ENCODE assay signal across 22 cellular contexts in the genomic region with DNA sequence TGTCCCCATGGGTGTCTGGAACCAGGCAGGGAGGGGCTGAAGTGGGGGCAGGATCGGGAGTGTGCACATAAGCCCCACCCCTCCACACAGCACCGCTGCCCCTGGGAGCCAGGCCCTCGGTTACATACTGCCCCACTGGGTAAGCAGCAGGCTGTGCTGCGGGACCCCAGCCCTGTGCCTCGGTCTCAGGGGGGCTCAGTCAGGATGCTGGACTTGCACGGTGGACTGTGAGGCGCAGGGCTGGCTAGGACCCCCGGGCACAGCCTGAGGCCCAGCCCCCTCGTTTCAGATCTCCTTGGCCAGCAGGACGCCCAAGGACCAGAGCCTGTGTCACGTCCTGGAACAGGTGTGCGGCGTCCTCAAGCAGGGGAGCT. TPM values are rescaled to one million over a fixed set of nuclear protein-coding genes. Genes with fewer than 3 reads are reported as not detected.
DNase-seq lines count a peak whose midpoint lies in the region; ATAC-seq, FAIRE-seq and TF ChIP-seq lines count a peak whose summit lies in the region.
"Had no signal": no experiment of that assay in that cellular context is flagged by ENCODE, and none has a peak within 500 bp of the region (broad histone marks: within the 10 kb centered on the region; RNA-seq: fewer than 3 reads in every experiment).

No MANE protein-coding gene starts in this region.

- no peak for ATAC-seq in activated naive CD8-positive, alpha-beta T cell treated with anti-CD3 and anti-CD28 coated beads, Interleukin-2, amount 10 ng/mL, durations not matched to agents 7 days and 5 days (ENCODE audit: low read depth)
- no peak; the same call in 2 of the 3 replicates for ATAC-seq in HepG2

- no TSS peak for BruUV-seq in HepG2 (replicated peaks; lab: Mats Ljungman, UMichigan)

- no peak for FAIRE-seq in HepG2 (lab: Jason Lieb, UNC)
- FAIRE-seq: A204.1 had no signal

- no peak overlapping the region for H2AFZ ChIP-seq in HepG2 (ENCODE audit: low read length)

- TF ChIP-seq RAD21 in HepG2 (CRISPR knock-in tag; IDR thresholded peaks at IDR 0.05), result no peak

- intact Hi-C loops in HepG2 (cut with micrococcal nuclease; ENCODE audit: unreplicated experiment), result no loop called here

- H3K36me3 ChIP-seq in HepG2 (replicated peaks in 1 of 2; ENCODE audit: control insufficient read depth in 1 of 2, insufficient read depth in 2 of 2, low read length in 2 of 2), result peaks cover 19 to 44% of the 10 kb centered on the region in 2 experiments; a peak in 4 of 5 replicates

- no peaks in the 10 kb centered on the region for H3K79me2 ChIP-seq in HepG2 (ENCODE audit: insufficient read depth, low read length)

- H3K27me3 ChIP-seq in HepG2 (ENCODE audit: control insufficient read depth in 1 of 2, insufficient read depth in 2 of 2, low read length in 2 of 2), result no peaks in the 10 kb centered on the region

- POLR2A ChIA-PET in activated naive CD8-positive, alpha-beta T cell treated with anti-CD3 and anti-CD28 coated beads, Interleukin-2, amount 10 ng/mL, durations not matched to agents 7 days and 5 days (lab: Charles Lee), result interaction anchor here (0.9 kb wide), 1 partner anchor 17 kb away, joined by 3 read pairs; no protein-coding TSS in a partner anchor
- POLR2A ChIA-PET in HepG2 (lab: Yijun Ruan, JAX), result interaction anchor here (1.1 to 3.2 kb wide), 3 partner anchors 16 to 28 kb away, joined by 3 to 11 read pairs (median 10); a partner anchor contains a TSS

- H3K36me3 Mint-ChIP-seq in activated naive CD8-positive, alpha-beta T cell treated with anti-CD3 and anti-CD28 coated beads, Interleukin-2, amount 10 ng/mL, durations not matched to agents 7 days and 5 days, result peaks cover 5% of the 10 kb centered on the region
- H3K36me3 Mint-ChIP-seq in activated naive CD8-positive, alpha-beta T cell treated with anti-CD3 and anti-CD28 coated beads for 36 hours, result no peaks in the 10 kb centered on the region

- H3K4me3 Mint-ChIP-seq in activated naive CD8-positive, alpha-beta T cell treated with anti-CD3 and anti-CD28 coated beads, Interleukin-2, amount 10 ng/mL, durations not matched to agents 7 days and 5 days, result no peak overlapping the region
- no peak overlapping the region for H3K4me3 Mint-ChIP-seq in activated naive CD8-positive, alpha-beta T cell treated with anti-CD3 and anti-CD28 coated beads for 36 hours
- H3K4me3 Mint-ChIP-seq: B cell; T-helper 2 cell treated with Interferon-gamma antibody and Interleukin-4, amounts not matched to agents 5 μg/mL and 100 μg/mL, for 36 hours had no signal

- in situ Hi-C loops in HepG2 (cut with HindIII; ENCODE audit: extremely low pct_ligation_motif_present, low pct_unique_long_range_greater_than_20kb), result no loop called here

- TF ChIP-seq POLR2A in HepG2 (IDR thresholded peaks at IDR 0.05; ENCODE audit: insufficient read depth in 1 of 2, low read depth in 2 of 2, low read length in 2 of 2), result peak in 1 of 2 experiments; percentile 45; a peak in 2 of 4 replicates

- no peaks in the 10 kb centered on the region for H4K20me1 ChIP-seq in HepG2 (ENCODE audit: insufficient read depth, low read length)

- CTCF ChIA-PET in HepG2 (lab: Yijun Ruan, JAX; ENCODE audit: low intra/inter-chr PET ratio, low total read pairs), result no interaction called here

- no peaks in the 10 kb centered on the region for H3K27me3 Mint-ChIP-seq in activated naive CD8-positive, alpha-beta T cell treated with anti-CD3 and anti-CD28 coated beads, Interleukin-2, amount 10 ng/mL, durations not matched to agents 7 days and 5 days
- H3K27me3 Mint-ChIP-seq in activated naive CD8-positive, alpha-beta T cell treated with anti-CD3 and anti-CD28 coated beads for 36 hours, result no peaks in the 10 kb centered on the region
- H3K27me3 Mint-ChIP-seq: B cell had no signal

- DNase-seq in activated naive CD8-positive, alpha-beta T cell treated with anti-CD3 and anti-CD28 coated beads, Interleukin-2, amount 10 ng/mL, durations not matched to agents 7 days and 5 days, result peak; percentile 31
- DNase-seq in activated naive CD8-positive, alpha-beta T cell treated with anti-CD3 and anti-CD28 coated beads for 36 hours, result no peak
- DNase-seq in HepG2 (ENCODE audit: low spot score) (no peak), LoVo (ENCODE audit: low spot score) (no peak), retina (no peak), kidney glomerular epithelial cell (lab: John Stamatoyannopoulos, UW) (no peak)
- DNase-seq: activated CD4-positive, alpha-beta T cell treated with anti-CD3 and anti-CD28 coated beads, Interleukin-2, amount 50 U/mL, for 1 hour; activated CD8-positive, alpha-beta memory T cell treated with anti-CD3 and anti-CD28 coated beads, Interleukin-2, amount 50 U/mL, for 48 hours; activated gamma-delta T cell treated with Interleukin-2 at 50 U/mL for 16 hours; amniotic stem cell; HCEC 1CT; NCI-H1417; NCI-H510A treated with DMSO at 0.1 percent for 48 hours; RPMI8226; stimulated activated CD4-positive, alpha-beta T cell treated with anti-CD3 and anti-CD28 coated beads, Interleukin-15, amount 100 ng/mL, for 24 hours; substantia nigra; WERI-Rb-1 had no signal

- H3K4me3 ChIP-seq in HepG2 (replicated peaks in 1 of 3; ENCODE audit: insufficient read depth in 1 of 3, low read depth in 2 of 3, low read length in 3 of 3), result no peak overlapping the region
- H3K4me3 ChIP-seq: lung had no signal

- no peak for TF ChIP-seq CTCF in HepG2 (CRISPR knock-in tag; IDR thresholded peaks at IDR 0.05)

- H3K4me1 Mint-ChIP-seq in activated naive CD8-positive, alpha-beta T cell treated with anti-CD3 and anti-CD28 coated beads, Interleukin-2, amount 10 ng/mL, durations not matched to agents 7 days and 5 days, result no peaks in the 10 kb centered on the region
- H3K4me1 Mint-ChIP-seq in activated naive CD8-positive, alpha-beta T cell treated with anti-CD3 and anti-CD28 coated beads for 36 hours, result no peaks in the 10 kb centered on the region
- H3K4me1 Mint-ChIP-seq: B cell had no signal

- H3K4me2 ChIP-seq in HepG2 (ENCODE audit: low read depth, low read length), result no peak overlapping the region
- H3K4me2 ChIP-seq: SK-N-SH had no signal

- H3K9me3 ChIP-seq in HepG2 (ENCODE audit: low read length), result no peaks in the 10 kb centered on the region
- H3K9me3 ChIP-seq: SK-N-SH had no signal

- no peaks in the 10 kb centered on the region for H3K9me3 Mint-ChIP-seq in activated naive CD8-positive, alpha-beta T cell treated with anti-CD3 and anti-CD28 coated beads, Interleukin-2, amount 10 ng/mL, durations not matched to agents 7 days and 5 days
- no peaks in the 10 kb centered on the region for H3K9me3 Mint-ChIP-seq in activated naive CD8-positive, alpha-beta T cell treated with anti-CD3 and anti-CD28 coated beads for 36 hours
- H3K9me3 Mint-ChIP-seq: T-helper 2 cell treated with Interferon-gamma antibody and Interleukin-4, amounts not matched to agents 5 μg/mL and 100 μg/mL, for 36 hours had no signal

- no peak overlapping the region for H3K27ac Mint-ChIP-seq in activated naive CD8-positive, alpha-beta T cell treated with anti-CD3 and anti-CD28 coated beads, Interleukin-2, amount 10 ng/mL, durations not matched to agents 7 days and 5 days
- H3K27ac Mint-ChIP-seq in activated naive CD8-positive, alpha-beta T cell treated with anti-CD3 and anti-CD28 coated beads for 36 hours, result no peak overlapping the region

- no peaks in the 10 kb centered on the region for H3K4me1 ChIP-seq in HepG2 (ENCODE audit: insufficient read depth, low read length)

- H3K27ac ChIP-seq in HepG2 (ENCODE audit: extremely low read length, insufficient read depth, low read length), result no peak overlapping the region

- H3K9ac ChIP-seq in HepG2 (ENCODE audit: insufficient read depth, low read depth, low read length), result no peak overlapping the region
- H3K9ac ChIP-seq: SK-N-SH had no signal

- 95% methylated on average over 4 of the region's 13 CpGs for WGBS in HepG2 (ENCODE audit: low lambda C conversion rate)

- TF ChIP-seq EP300 in HepG2 (IDR thresholded peaks at IDR 0.05; ENCODE audit: low read depth in 2 of 2, low read length in 2 of 2) (no peak), HepG2 (CRISPR knock-in tag; IDR thresholded peaks at IDR 0.05; ENCODE audit: borderline replicate concordance) (no peak)

RNA-seq across cellular contexts. Expression of a gene that starts 16.3 kb away (rescaled TPM):
- total RNA-seq in activated naive CD8-positive, alpha-beta T cell treated with anti-CD3 and anti-CD28 coated beads, Interleukin-2, amount 10 ng/mL, durations not matched to agents 7 days and 5 days, result 10 to 100 TPM; 23.7 to 26.2 TPM
- total RNA-seq in activated naive CD8-positive, alpha-beta T cell treated with anti-CD3 and anti-CD28 coated beads for 36 hours, result 10 to 100 TPM; 15.6 to 18.8 TPM
- total RNA-seq in HepG2 (2016; rRNA removed; fragmentation: Illumina TruSeq; extraction: Trizol), result 12.9 and 15.8 TPM in 2 replicates
- 16.5 and 20.0 TPM in 2 replicates for total RNA-seq in HepG2 (2016; cell fraction: cytosol; rRNA removed; fragmentation: Illumina TruSeq; extraction: Trizol; ENCODE audit: low read depth)
- 13.8 and 14.3 TPM in 2 replicates for total RNA-seq in HepG2 (2016; cell fraction: insoluble cytoplasmic fraction; rRNA removed; fragmentation: Illumina TruSeq; extraction: Trizol)
- 26.2 and 26.3 TPM in 2 replicates for total RNA-seq in HepG2 (2016; cell fraction: membrane; rRNA removed; fragmentation: Illumina TruSeq; extraction: Trizol)
- total RNA-seq in HepG2 (2016; cell fraction: nucleus; rRNA removed; fragmentation: Illumina TruSeq; extraction: Trizol), result 9.0 and 14.0 TPM in 2 replicates
- polyA plus RNA-seq in HepG2 (2011; rRNA removed), result 10.8 and 12.5 TPM in 2 replicates
- 9.6 and 14.7 TPM in 2 replicates for polyA plus RNA-seq in HepG2 (2011; cell fraction: cytosol; rRNA removed)
- 11.4 TPM in 2 replicates for polyA plus RNA-seq in HepG2 (2011; cell fraction: nucleus; rRNA removed)
- polyA plus RNA-seq in HepG2 (2012), result 9.9 and 11.7 TPM in 2 replicates
- 26.1 and 31.1 TPM in 2 replicates for polyA plus RNA-seq in HepG2 (2016; cell fraction: cytosol; fragmentation: Illumina TruSeq; extraction: Trizol; ENCODE audit: low read depth)
- 16.6 and 21.7 TPM in 2 replicates for polyA plus RNA-seq in HepG2 (2016; cell fraction: insoluble cytoplasmic fraction; fragmentation: Illumina TruSeq; extraction: Trizol; ENCODE audit: low read depth)
- 33.3 and 33.5 TPM in 2 replicates for polyA plus RNA-seq in HepG2 (2016; cell fraction: membrane; fragmentation: Illumina TruSeq; extraction: Trizol; ENCODE audit: low read depth)
- 16.7 and 20.2 TPM in 2 replicates for polyA plus RNA-seq in HepG2 (2016; cell fraction: nucleus; fragmentation: Illumina TruSeq; extraction: Trizol; ENCODE audit: insufficient read depth, low read depth)
- polyA minus RNA-seq in HepG2 (2011; rRNA and poly(A)+ RNA removed; ENCODE audit: low replicate concordance), result 6.7 and 17.0 TPM in 2 replicates
- polyA minus RNA-seq in HepG2 (2011; cell fraction: cytosol; rRNA and poly(A)+ RNA removed), result 7.6 and 9.1 TPM in 2 replicates
- 6.7 and 7.2 TPM in 2 replicates for polyA minus RNA-seq in HepG2 (2011; cell fraction: nucleus; rRNA and poly(A)+ RNA removed)

RNA-seq across cellular contexts. Expression of a gene that starts 21.0 kb away (rescaled TPM):
- 1 to 10 TPM; 8.4 to 8.8 TPM for total RNA-seq in activated naive CD8-positive, alpha-beta T cell treated with anti-CD3 and anti-CD28 coated beads, Interleukin-2, amount 10 ng/mL, durations not matched to agents 7 days and 5 days
- 10 to 100 TPM; 12.3 to 13.1 TPM for total RNA-seq in activated naive CD8-positive, alpha-beta T cell treated with anti-CD3 and anti-CD28 coated beads for 36 hours
- 39.0 and 43.1 TPM in 2 replicates for total RNA-seq in HepG2 (2016; rRNA removed; fragmentation: Illumina TruSeq; extraction: Trizol)
- 9.7 and 11.5 TPM in 2 replicates for total RNA-seq in HepG2 (2016; cell fraction: cytosol; rRNA removed; fragmentation: Illumina TruSeq; extraction: Trizol; ENCODE audit: low read depth)
- total RNA-seq in HepG2 (2016; cell fraction: insoluble cytoplasmic fraction; rRNA removed; fragmentation: Illumina TruSeq; extraction: Trizol), result 42.4 and 43.7 TPM in 2 replicates
- total RNA-seq in HepG2 (2016; cell fraction: membrane; rRNA removed; fragmentation: Illumina TruSeq; extraction: Trizol), result 14.0 and 15.6 TPM in 2 replicates
- total RNA-seq in HepG2 (2016; cell fraction: nucleus; rRNA removed; fragmentation: Illumina TruSeq; extraction: Trizol), result 14.8 and 19.2 TPM in 2 replicates
- polyA plus RNA-seq in HepG2 (2011; rRNA removed), result 43.7 and 56.0 TPM in 2 replicates
- polyA plus RNA-seq in HepG2 (2011; cell fraction: cytosol; rRNA removed), result 51.4 and 52.1 TPM in 2 replicates
- polyA plus RNA-seq in HepG2 (2011; cell fraction: nucleus; rRNA removed), result 86.7 and 88.3 TPM in 2 replicates
- polyA plus RNA-seq in HepG2 (2012), result 23.6 and 28.4 TPM in 2 replicates
- 9.7 and 10.2 TPM in 2 replicates for polyA plus RNA-seq in HepG2 (2016; cell fraction: cytosol; fragmentation: Illumina TruSeq; extraction: Trizol; ENCODE audit: low read depth)
- 40.0 and 44.1 TPM in 2 replicates for polyA plus RNA-seq in HepG2 (2016; cell fraction: insoluble cytoplasmic fraction; fragmentation: Illumina TruSeq; extraction: Trizol; ENCODE audit: low read depth)
- 14.2 and 14.5 TPM in 2 replicates for polyA plus RNA-seq in HepG2 (2016; cell fraction: membrane; fragmentation: Illumina TruSeq; extraction: Trizol; ENCODE audit: low read depth)
- 43.0 and 48.7 TPM in 2 replicates for polyA plus RNA-seq in HepG2 (2016; cell fraction: nucleus; fragmentation: Illumina TruSeq; extraction: Trizol; ENCODE audit: insufficient read depth, low read depth)
- 0.07 and 31.4 TPM in 2 replicates for polyA minus RNA-seq in HepG2 (2011; rRNA and poly(A)+ RNA removed; ENCODE audit: low replicate concordance)
- polyA minus RNA-seq in HepG2 (2011; cell fraction: cytosol; rRNA and poly(A)+ RNA removed), result 15.3 and 25.5 TPM in 2 replicates
- 6.3 and 10.3 TPM in 2 replicates for polyA minus RNA-seq in HepG2 (2011; cell fraction: nucleus; rRNA and poly(A)+ RNA removed)

RNA-seq across cellular contexts. Expression of a gene that starts 40.7 kb away (rescaled TPM):
- 10 to 100 TPM; 54.6 to 56.8 TPM for total RNA-seq in activated naive CD8-positive, alpha-beta T cell treated with anti-CD3 and anti-CD28 coated beads, Interleukin-2, amount 10 ng/mL, durations not matched to agents 7 days and 5 days
- total RNA-seq in activated naive CD8-positive, alpha-beta T cell treated with anti-CD3 and anti-CD28 coated beads for 36 hours, result 10 to 100 TPM; 40.3 to 41.1 TPM
- total RNA-seq in HepG2 (2016; rRNA removed; fragmentation: Illumina TruSeq; extraction: Trizol), result 26.7 and 33.0 TPM in 2 replicates
- total RNA-seq in HepG2 (2016; cell fraction: cytosol; rRNA removed; fragmentation: Illumina TruSeq; extraction: Trizol; ENCODE audit: low read depth), result 13.7 and 15.7 TPM in 2 replicates
- 24.6 and 34.8 TPM in 2 replicates for total RNA-seq in HepG2 (2016; cell fraction: insoluble cytoplasmic fraction; rRNA removed; fragmentation: Illumina TruSeq; extraction: Trizol)
- 29.5 and 35.2 TPM in 2 replicates for total RNA-seq in HepG2 (2016; cell fraction: membrane; rRNA removed; fragmentation: Illumina TruSeq; extraction: Trizol)
- total RNA-seq in HepG2 (2016; cell fraction: nucleus; rRNA removed; fragmentation: Illumina TruSeq; extraction: Trizol), result 16.4 and 18.3 TPM in 2 replicates
- 45.1 and 52.3 TPM in 2 replicates for polyA plus RNA-seq in HepG2 (2011; rRNA removed)
- 35.9 and 53.9 TPM in 2 replicates for polyA plus RNA-seq in HepG2 (2011; cell fraction: cytosol; rRNA removed)
- 63.6 and 70.8 TPM in 2 replicates for polyA plus RNA-seq in HepG2 (2011; cell fraction: nucleus; rRNA removed)
- polyA plus RNA-seq in HepG2 (2012), result 50.6 and 52.1 TPM in 2 replicates
- polyA plus RNA-seq in HepG2 (2016; cell fraction: cytosol; fragmentation: Illumina TruSeq; extraction: Trizol; ENCODE audit: low read depth), result 29.2 and 32.7 TPM in 2 replicates
- 56.5 and 70.3 TPM in 2 replicates for polyA plus RNA-seq in HepG2 (2016; cell fraction: insoluble cytoplasmic fraction; fragmentation: Illumina TruSeq; extraction: Trizol; ENCODE audit: low read depth)
- polyA plus RNA-seq in HepG2 (2016; cell fraction: membrane; fragmentation: Illumina TruSeq; extraction: Trizol; ENCODE audit: low read depth), result 57.9 and 61.3 TPM in 2 replicates
- polyA plus RNA-seq in HepG2 (2016; cell fraction: nucleus; fragmentation: Illumina TruSeq; extraction: Trizol; ENCODE audit: insufficient read depth, low read depth), result 52.2 and 56.7 TPM in 2 replicates
- polyA minus RNA-seq in HepG2 (2011; rRNA and poly(A)+ RNA removed; ENCODE audit: low replicate concordance), result 39.3 and 69.8 TPM in 2 replicates
- polyA minus RNA-seq in HepG2 (2011; cell fraction: cytosol; rRNA and poly(A)+ RNA removed), result 30.6 and 31.5 TPM in 2 replicates
- 19.3 and 22.8 TPM in 2 replicates for polyA minus RNA-seq in HepG2 (2011; cell fraction: nucleus; rRNA and poly(A)+ RNA removed)

RNA-seq across cellular contexts. Expression of a gene that starts 42.8 kb away (rescaled TPM):
- 10 to 100 TPM; 77.0 to 79.1 TPM for total RNA-seq in activated naive CD8-positive, alpha-beta T cell treated with anti-CD3 and anti-CD28 coated beads, Interleukin-2, amount 10 ng/mL, durations not matched to agents 7 days and 5 days
- total RNA-seq in activated naive CD8-positive, alpha-beta T cell treated with anti-CD3 and anti-CD28 coated beads for 36 hours, result 10 to 100 TPM; 76.8 to 77.6 TPM
- 27.3 and 34.8 TPM in 2 replicates for total RNA-seq in HepG2 (2016; rRNA removed; fragmentation: Illumina TruSeq; extraction: Trizol)
- total RNA-seq in HepG2 (2016; cell fraction: cytosol; rRNA removed; fragmentation: Illumina TruSeq; extraction: Trizol; ENCODE audit: low read depth), result 18.8 and 20.2 TPM in 2 replicates
- total RNA-seq in HepG2 (2016; cell fraction: insoluble cytoplasmic fraction; rRNA removed; fragmentation: Illumina TruSeq; extraction: Trizol), result 19.1 and 34.6 TPM in 2 replicates
- total RNA-seq in HepG2 (2016; cell fraction: membrane; rRNA removed; fragmentation: Illumina TruSeq; extraction: Trizol), result 20.4 and 23.9 TPM in 2 replicates
- 25.6 and 26.6 TPM in 2 replicates for total RNA-seq in HepG2 (2016; cell fraction: nucleus; rRNA removed; fragmentation: Illumina TruSeq; extraction: Trizol)
- polyA plus RNA-seq in HepG2 (2011; rRNA removed), result 11.0 and 13.1 TPM in 2 replicates
- polyA plus RNA-seq in HepG2 (2011; cell fraction: cytosol; rRNA removed), result 5.7 and 16.6 TPM in 2 replicates
- 41.7 and 67.3 TPM in 2 replicates for polyA plus RNA-seq in HepG2 (2011; cell fraction: nucleus; rRNA removed)
- 6.8 and 11.8 TPM in 2 replicates for polyA plus RNA-seq in HepG2 (2012)
- polyA plus RNA-seq in HepG2 (2016; cell fraction: cytosol; fragmentation: Illumina TruSeq; extraction: Trizol; ENCODE audit: low read depth), result 4.9 and 5.2 TPM in 2 replicates
- 23.0 and 29.8 TPM in 2 replicates for polyA plus RNA-seq in HepG2 (2016; cell fraction: insoluble cytoplasmic fraction; fragmentation: Illumina TruSeq; extraction: Trizol; ENCODE audit: low read depth)
- polyA plus RNA-seq in HepG2 (2016; cell fraction: membrane; fragmentation: Illumina TruSeq; extraction: Trizol; ENCODE audit: low read depth), result 9.0 and 10.1 TPM in 2 replicates
- polyA plus RNA-seq in HepG2 (2016; cell fraction: nucleus; fragmentation: Illumina TruSeq; extraction: Trizol; ENCODE audit: insufficient read depth, low read depth), result 57.2 and 60.7 TPM in 2 replicates
- 26.8 and 48.0 TPM in 2 replicates for polyA minus RNA-seq in HepG2 (2011; rRNA and poly(A)+ RNA removed; ENCODE audit: low replicate concordance)
- 7.6 and 9.2 TPM in 2 replicates for polyA minus RNA-seq in HepG2 (2011; cell fraction: cytosol; rRNA and poly(A)+ RNA removed)
- polyA minus RNA-seq in HepG2 (2011; cell fraction: nucleus; rRNA and poly(A)+ RNA removed), result 13.2 and 17.5 TPM in 2 replicates

RNA-seq across cellular contexts. Expression of a gene that starts 55.2 kb away (rescaled TPM):
- 10 to 100 TPM; 20.8 to 21.8 TPM for total RNA-seq in activated naive CD8-positive, alpha-beta T cell treated with anti-CD3 and anti-CD28 coated beads, Interleukin-2, amount 10 ng/mL, durations not matched to agents 7 days and 5 days
- 10 to 100 TPM; 21.0 to 21.3 TPM for total RNA-seq in activated naive CD8-positive, alpha-beta T cell treated with anti-CD3 and anti-CD28 coated beads for 36 hours
- 0.29 TPM in 1 of 2 replicates, not detected in the other for total RNA-seq in HepG2 (2016; rRNA removed; fragmentation: Illumina TruSeq; extraction: Trizol)
- 0.18 TPM in 1 of 2 replicates, not detected in the other for total RNA-seq in HepG2 (2016; cell fraction: cytosol; rRNA removed; fragmentation: Illumina TruSeq; extraction: Trizol; ENCODE audit: low read depth)
- total RNA-seq in HepG2 (2016; cell fraction: insoluble cytoplasmic fraction; rRNA removed; fragmentation: Illumina TruSeq; extraction: Trizol), result 0.22 TPM in 1 of 2 replicates, not detected in the other
- 0.12 and 0.45 TPM in 2 replicates for total RNA-seq in HepG2 (2016; cell fraction: membrane; rRNA removed; fragmentation: Illumina TruSeq; extraction: Trizol)
- total RNA-seq in HepG2 (2016; cell fraction: nucleus; rRNA removed; fragmentation: Illumina TruSeq; extraction: Trizol), result not detected in 2 replicates
- polyA plus RNA-seq in HepG2 (2011; rRNA removed), result 0.66 and 1.4 TPM in 2 replicates
- 0.81 and 1.2 TPM in 2 replicates for polyA plus RNA-seq in HepG2 (2011; cell fraction: cytosol; rRNA removed)
- polyA plus RNA-seq in HepG2 (2011; cell fraction: nucleus; rRNA removed), result 1.8 and 2.7 TPM in 2 replicates
- 0.82 and 1.7 TPM in 2 replicates for polyA plus RNA-seq in HepG2 (2012)
- polyA plus RNA-seq in HepG2 (2016; cell fraction: cytosol; fragmentation: Illumina TruSeq; extraction: Trizol; ENCODE audit: low read depth), result 0.24 and 0.59 TPM in 2 replicates
- not detected in 2 replicates for polyA plus RNA-seq in HepG2 (2016; cell fraction: insoluble cytoplasmic fraction; fragmentation: Illumina TruSeq; extraction: Trizol; ENCODE audit: low read depth)
- polyA plus RNA-seq in HepG2 (2016; cell fraction: membrane; fragmentation: Illumina TruSeq; extraction: Trizol; ENCODE audit: low read depth), result not detected in 2 replicates
- polyA plus RNA-seq in HepG2 (2016; cell fraction: nucleus; fragmentation: Illumina TruSeq; extraction: Trizol; ENCODE audit: insufficient read depth, low read depth), result 0.31 and 0.41 TPM in 2 replicates
- 0.58 and 1.4 TPM in 2 replicates for polyA minus RNA-seq in HepG2 (2011; rRNA and poly(A)+ RNA removed; ENCODE audit: low replicate concordance)
- 0.40 TPM in 1 of 2 replicates, not detected in the other for polyA minus RNA-seq in HepG2 (2011; cell fraction: cytosol; rRNA and poly(A)+ RNA removed)
- polyA minus RNA-seq in HepG2 (2011; cell fraction: nucleus; rRNA and poly(A)+ RNA removed), result 0.37 TPM in 1 of 2 replicates, not detected in the other
